8 cellular contexts compared by ENCODE assay signal in genomic region chr5:151123897-151124751, GRCh38. TPM values are rescaled to one million over a fixed set of nuclear protein-coding genes. Genes with fewer than 3 reads are reported as not detected.
A peak's percentile ranks its signal among the peaks of the same experiment; 100 is the strongest.
DNase-seq lines count a peak whose midpoint lies in the region; ATAC-seq and TF ChIP-seq lines count a peak whose summit lies in the region.

No MANE protein-coding gene starts in this region.

- ATAC-seq in GM18870 (IDR thresholded peaks at IDR 0.05; ENCODE audit: unreplicated experiment) = peak; percentile 72
- peak; percentile 63 for ATAC-seq in HG02970 (IDR thresholded peaks at IDR 0.05; ENCODE audit: low FRiP score, unreplicated experiment)

- peaks cover 71% of the 10 kb centered on the region for H3K4me1 ChIP-seq in OCI-LY7 (ENCODE audit: insufficient read depth, low read length, poor library complexity, severe bottlenecking)

- peak overlapping the region; percentile 36 for H3K4me3 ChIP-seq in OCI-LY7 (ENCODE audit: low read depth, low read length, poor library complexity, severe bottlenecking)

- BruUV-seq in OCI-LY7 (replicated peaks; lab: Mats Ljungman, UMichigan) = no TSS peak

- H4K20me1 ChIP-seq in OCI-LY7 (ENCODE audit: insufficient read depth, low read length) = no peaks in the 10 kb centered on the region

- no peaks in the 10 kb centered on the region for H3K9me2 ChIP-seq in OCI-LY7 (ENCODE audit: insufficient read depth, low read length)

- CTCF ChIA-PET in OCI-LY7 (lab: Charles Lee; ENCODE audit: unreplicated experiment) = interaction anchor here (0.6 to 4.6 kb wide), 9 partner anchors 17 to 129 kb away, joined by 3 to 33 read pairs (median 3); partner anchors contain the start of gene GM2A

- POLR2A ChIA-PET in OCI-LY7 (lab: Charles Lee) = interaction anchor here (0.6 to 2.2 kb wide), 15 partner anchors 10 to 637 kb away, joined by 3 to 11 read pairs (median 4); partner anchors contain the start of gene TNIP1

- H3K79me2 ChIP-seq in OCI-LY7 (ENCODE audit: insufficient read depth, low read depth, low read length) = no peaks in the 10 kb centered on the region

- H3K9me3 ChIP-seq in OCI-LY7 (ENCODE audit: low read length) = no peaks in the 10 kb centered on the region

- H3K36me3 ChIP-seq in OCI-LY7 (ENCODE audit: insufficient read depth, low read length) = peaks cover 23% of the 10 kb centered on the region

- H2AFZ ChIP-seq in OCI-LY7 (ENCODE audit: low read length) = peak overlapping the region; percentile 22; the same call in 1 of the 2 replicates

- H3K27ac ChIP-seq in OCI-LY7 (ENCODE audit: low read depth, low read length, poor library complexity, severe bottlenecking) = peak overlapping the region; percentile 86

- intact Hi-C loops in OCI-LY7 (cut with micrococcal nuclease; ENCODE audit: unreplicated experiment) = loop anchor here (2.0 kb wide), 1 partner anchor 43 kb away; the partner anchor contains the start of gene TNIP1

- H3K4me2 ChIP-seq in OCI-LY7 (ENCODE audit: low read length) = peak overlapping the region; percentile 69

- DNase-seq in AG08395 (ENCODE audit: low spot score) (peak; percentile 33), OCI-LY7 (ENCODE audit: low spot score) (peak; percentile 97), cerebellum (ENCODE audit: low spot score) (peak; percentile 55), UCSD-AML1 (lab: John Stamatoyannopoulos, UW; ENCODE audit: unreplicated experiment) (no peak), 8988T (no peak)
- DNase-seq in stimulated activated CD4-positive, alpha-beta T cell treated with anti-CD3 and anti-CD28 coated beads, Interleukin-12 subunit alpha, Interleukin-12 subunit beta, amount 100 ng/mL, for 4 hours = peak; percentile 31

- TF ChIP-seq CTCF in OCI-LY7 (conservative IDR thresholded peaks at IDR 0.05; ENCODE audit: low read length) = no peak

RNA-seq across cellular contexts. Expression of gene ANXA6, which starts 33.5 kb away (rescaled TPM):
- 26.1 and 35.6 TPM in 2 replicates for total RNA-seq in OCI-LY7 (2014; rRNA removed; shearing (Covaris generic))
- total RNA-seq in OCI-LY7 (2022) (52.9 and 74.1 TPM in 2 replicates), cerebellum (80.7 TPM)

RNA-seq across cellular contexts. Expression of gene TNIP1, which starts 43.3 kb away (rescaled TPM):
- total RNA-seq in OCI-LY7 (2014; rRNA removed; shearing (Covaris generic)) = 51.4 and 55.9 TPM in 2 replicates
- total RNA-seq in OCI-LY7 (2022) (76.3 and 77.5 TPM in 2 replicates), cerebellum (18.3 TPM)

Comparison
In these comparisons a context has a peak if more than half of its experiments do, and no peak if none do; other contexts are left out.
1. DNase-seq: peak in AG08395 (single experiment), OCI-LY7 (single experiment), cerebellum (single experiment) and stimulated activated CD4-positive, alpha-beta T cell treated with anti-CD3 and anti-CD28 coated beads, Interleukin-12 subunit alpha, Interleukin-12 subunit beta, amount 100 ng/mL, for 4 hours (single experiment); none in UCSD-AML1 (single experiment) and 8988T (single experiment).